9 cellular contexts compared by ENCODE assay signal in the genomic region with DNA sequence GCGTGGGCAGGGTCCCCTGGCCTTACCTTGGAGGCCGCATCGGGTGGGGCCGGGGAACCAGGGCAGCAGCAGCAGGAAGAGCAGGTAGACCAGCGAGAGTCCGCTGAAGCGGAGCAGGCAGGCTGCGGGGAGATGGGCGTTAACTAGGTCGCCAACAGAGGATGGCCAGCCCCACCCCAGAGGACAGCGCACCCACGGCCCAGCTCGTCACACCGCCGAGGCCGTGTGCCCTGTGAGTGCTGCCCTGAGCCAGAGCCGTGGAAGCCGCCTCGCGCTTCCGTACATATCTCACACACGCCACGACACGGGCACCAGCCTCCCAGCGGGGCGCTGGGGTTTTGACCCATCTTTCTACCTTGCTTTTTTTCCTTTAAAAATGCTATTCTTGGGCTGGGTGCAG.
"Had no signal": no experiment of that assay in that cellular context is flagged by ENCODE, and none has a peak within 500 bp of the region (broad histone marks: within the 10 kb centered on the region; RNA-seq: fewer than 3 reads in every experiment).

No MANE protein-coding gene starts in this region.

- H3K27ac ChIP-seq: GM23248, HL-60, KMS-11 had no signal

- H3K9ac ChIP-seq: GM23248, KMS-11 had no signal

- H3K36me3 ChIP-seq: HAP-1 had no signal

- H3K4me1 ChIP-seq: HAP-1 had no signal

- H3K4me3 ChIP-seq: GM23248, HAP-1 had no signal

- ATAC-seq: HCT116 had no signal

- DNase-seq: GM23248, GOT3, H7, IMR-90, KBM-7 had no signal

- H2AFZ ChIP-seq: GM23248 had no signal

- H3K9me3 ChIP-seq: HAP-1 had no signal

- H3K4me2 ChIP-seq: KMS-11 had no signal
